Comparison of ENCODE assay signal across 8 cellular contexts in the genomic region with DNA sequence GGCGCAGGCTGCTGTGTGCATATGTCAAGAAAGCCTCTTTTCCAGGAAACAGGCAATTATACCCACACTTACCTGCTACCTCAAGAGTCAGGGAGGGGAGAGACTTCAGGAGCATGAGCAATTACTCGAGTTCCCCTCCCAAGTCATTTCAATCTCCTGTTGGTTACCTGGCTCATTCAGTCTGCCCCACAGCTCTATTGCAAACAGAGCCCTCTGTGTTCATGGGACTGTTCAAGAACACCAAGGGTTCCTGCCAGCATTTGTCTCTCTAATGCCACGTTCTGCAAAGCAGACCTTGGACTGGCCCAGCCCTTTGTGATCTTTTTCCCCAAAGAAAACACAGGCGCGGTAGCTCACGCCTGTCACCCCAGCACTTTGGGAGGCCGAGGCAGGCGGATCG.
"Had no signal": no experiment of that assay in that cellular context is flagged by ENCODE, and none has a peak within 500 bp of the region (broad histone marks: within the 10 kb centered on the region; RNA-seq: fewer than 3 reads in every experiment).

No MANE protein-coding gene starts in this region.

- H2AFZ ChIP-seq: GM23338 had no signal

- H3K27ac ChIP-seq: HL-60 had no signal

- FAIRE-seq: H1, H54, K562 had no signal

- ATAC-seq: GM23338, K562 had no signal

- H3K4me2 ChIP-seq: GM23338 had no signal

- H3K27ac Mint-ChIP-seq: GM23338 had no signal

- DNase-seq: H9, HCEC 1CT, IMR-90 had no signal

- H3K4me3 ChIP-seq: GM23338, K562 had no signal

- H3K4me3 Mint-ChIP-seq: GM23338, H9 had no signal
